ENCODE assay signal across 8 cellular contexts in genomic region chr17:58514795-58515157, GRCh38. TPM values are rescaled to one million over a fixed set of nuclear protein-coding genes. Genes with fewer than 3 reads are reported as not detected.
A peak's percentile ranks its signal among the peaks of the same experiment; 100 is the strongest.
DNase-seq lines count a peak whose midpoint lies in the region; ATAC-seq, FAIRE-seq and TF ChIP-seq lines count a peak whose summit lies in the region.

No MANE protein-coding gene starts in this region.

- no peak for DNase-seq in H1 (ENCODE audit: low read depth in 1 of 2, low spot score in 2 of 2)
- DNase-seq in OCI-M2 (lab: John Stamatoyannopoulos, UW; ENCODE audit: unreplicated experiment): no peak
- no peak for DNase-seq in NCI-H82 (lab: John Stamatoyannopoulos, UW)

- peak overlapping the region in 9 of 11 experiments; percentile 73 to 94 (median 90); a peak in 16 of 22 replicates for H3K27ac ChIP-seq in BLaER1 treated with 17β-estradiol and CSF1 and Interleukin-3, amounts not matched to agents 10 nM and 100 nM
- no peak overlapping the region for H3K27ac ChIP-seq in OCI-LY3 (ENCODE audit: low read length)
- H3K27ac ChIP-seq in H1 (ENCODE audit: low read depth, low read length): no peak overlapping the region; the same call in 1 of the 2 replicates

- H3K79me2 ChIP-seq in OCI-LY3 (ENCODE audit: low read length) (peaks cover 51% of the 10 kb centered on the region), H1 (ENCODE audit: control insufficient read depth in 1 of 2, insufficient read depth in 2 of 2, low read length in 2 of 2) (peaks cover 0 to 26% of the 10 kb centered on the region in 2 experiments; a peak in 2 of 4 replicates)

- no peak overlapping the region for H2BK120ac ChIP-seq in H1 (replicated peaks; ENCODE audit: low read depth, low read length)

- peaks cover 4% of the 10 kb centered on the region for H3K79me1 ChIP-seq in H1 (ENCODE audit: low read depth, low read length)

- H3K56ac ChIP-seq in H1 (replicated peaks; ENCODE audit: insufficient read length, low read depth, low read length): no peak overlapping the region

- H3K23me2 ChIP-seq in H1 (ENCODE audit: low read depth, low read length): peaks cover 15% of the 10 kb centered on the region

- WGBS in H1 (ENCODE audit: extremely low coverage in 1 of 2, insufficient coverage in 1 of 2, insufficient read length in 1 of 2, insufficient replicate concordance in 2 of 2, low coverage in 1 of 2, low lambda C conversion rate in 2 of 2, missing lambda C conversion rate in 1 of 2), 2 experiments: 15% methylated on average over 8 of the region's 11 CpGs; no CpG with 5 or more reads in 1 of the 2 experiments

- no peak overlapping the region for H3K14ac ChIP-seq in H1 (ENCODE audit: insufficient read length)

- TF ChIP-seq POLR2A in H1 (IDR thresholded peaks at IDR 0.05; ENCODE audit: control extremely low read depth in 1 of 2, low read depth in 2 of 2, low read length in 2 of 2): no peak

- H4K8ac ChIP-seq in H1 (ENCODE audit: extremely low read depth, insufficient read depth, low read length): no peak overlapping the region

- H2BK20ac ChIP-seq in H1 (ENCODE audit: low read length): no peak overlapping the region

- no peaks in the 10 kb centered on the region for H3K9me3 ChIP-seq in BLaER1 treated with 17β-estradiol and CSF1 and Interleukin-3, amounts not matched to agents 10 nM and 100 nM (replicated peaks in 1 of 11)
- no peaks in the 10 kb centered on the region for H3K9me3 ChIP-seq in OCI-LY3 (ENCODE audit: insufficient read depth, low read length)
- H3K9me3 ChIP-seq in H1 (ENCODE audit: insufficient read depth in 2 of 2, low read depth in 1 of 2, low read length in 1 of 2): no peaks in the 10 kb centered on the region
- H3K9me3 ChIP-seq in neuron (ENCODE audit: low read length): no peaks in the 10 kb centered on the region

- H2BK5ac ChIP-seq in H1 (ENCODE audit: low read depth, low read length): peak overlapping the region; percentile 88; the same call in 1 of the 2 replicates

- peak overlapping the region; percentile 79 to 95 (median 91); a peak in 20 of 22 replicates for H3K9ac ChIP-seq in BLaER1 treated with 17β-estradiol and CSF1 and Interleukin-3, amounts not matched to agents 10 nM and 100 nM
- H3K9ac ChIP-seq in OCI-LY3 (ENCODE audit: low read length) (0 out of 2 replicates have a peak overlapping the region, but pooled peaks have one; percentile 34), H1 (replicated peaks in 1 of 4; ENCODE audit: extremely low read depth in 1 of 4, low read depth in 3 of 4, low read length in 3 of 4) (peak overlapping the region in 2 of 4 experiments; percentile 0 to 58; a peak in 1 of 7 replicates)

- H3K4ac ChIP-seq in H1 (replicated peaks; ENCODE audit: insufficient read length, low read depth, low read length): no peak overlapping the region

- TF ChIP-seq CTCF in OCI-LY3 (IDR thresholded peaks at IDR 0.05; ENCODE audit: low read depth, low read length): no peak
- no peak for TF ChIP-seq CTCF in H1 (IDR thresholded peaks at IDR 0.05; ENCODE audit: control extremely low read depth in 1 of 3, insufficient read depth in 1 of 3, low read depth in 1 of 3, low read length in 3 of 3)

- no peaks in the 10 kb centered on the region for H3K27me3 ChIP-seq in BLaER1 treated with 17β-estradiol and CSF1 and Interleukin-3, amounts not matched to agents 10 nM and 100 nM
- H3K27me3 ChIP-seq in OCI-LY3 (ENCODE audit: low read depth, low read length): no peaks in the 10 kb centered on the region
- H3K27me3 ChIP-seq in H1 (replicated peaks in 1 of 4; ENCODE audit: control insufficient read depth in 3 of 4, extremely low read depth in 1 of 4, insufficient read depth in 3 of 4, low read length in 3 of 4): no peaks in the 10 kb centered on the region
- H3K27me3 ChIP-seq in neuron (ENCODE audit: insufficient read depth, low read length): no peaks in the 10 kb centered on the region

- peak overlapping the region; percentile 32 for H4K5ac ChIP-seq in H1 (ENCODE audit: insufficient read length, low read depth, low read length)

- peak overlapping the region; percentile 8 for H4K91ac ChIP-seq in H1 (replicated peaks; ENCODE audit: insufficient read length, low read length)

- no peak overlapping the region for H2AFZ ChIP-seq in OCI-LY3 (ENCODE audit: low read depth, low read length)
- no peak overlapping the region for H2AFZ ChIP-seq in H1 (ENCODE audit: low read length)
- no peak overlapping the region for H2AFZ ChIP-seq in neuron (ENCODE audit: low read depth, low read length)

- CTCF ChIA-PET in H1 (lab: Charles Lee; ENCODE audit: partially characterized antibody): interaction anchor here (0.6 to 1.1 kb wide), 3 partner anchors 56 to 315 kb away, joined by 3 to 4 read pairs (median 3); no protein-coding TSS in a partner anchor

- H2BK12ac ChIP-seq in H1 (ENCODE audit: low read depth, low read length): 0 out of 2 replicates have a peak overlapping the region, but pooled peaks have one; percentile 68

- peaks cover 28 to 32% (median 31%) of the 10 kb centered on the region in 11 experiments for H3K36me3 ChIP-seq in BLaER1 treated with 17β-estradiol and CSF1 and Interleukin-3, amounts not matched to agents 10 nM and 100 nM
- H3K36me3 ChIP-seq in OCI-LY3 (replicated peaks; ENCODE audit: low read depth, low read length) (peaks cover 38% of the 10 kb centered on the region), H1 (ENCODE audit: control insufficient read depth in 2 of 4, insufficient read depth in 4 of 4, low read length in 3 of 4) (peaks cover 14 to 26% (median 22%) of the 10 kb centered on the region in 4 experiments; a peak in 7 of 8 replicates), neuron (ENCODE audit: insufficient read depth, low read length) (peaks cover 31% of the 10 kb centered on the region)

- H2AK5ac ChIP-seq in H1 (ENCODE audit: low read depth, low read length): no peak overlapping the region

- peak overlapping the region; percentile 74 to 97 (median 92) for H3K4me3 ChIP-seq in BLaER1 treated with 17β-estradiol and CSF1 and Interleukin-3, amounts not matched to agents 10 nM and 100 nM
- H3K4me3 ChIP-seq in OCI-LY3 (ENCODE audit: low read length) (peak overlapping the region; percentile 100), H1 (ENCODE audit: extremely low read depth in 1 of 4, insufficient read depth in 2 of 4, low read depth in 3 of 4, low read length in 4 of 4) (peak overlapping the region; percentile 29 to 88 (median 66)), neuron (ENCODE audit: low read length) (peak overlapping the region; percentile 73)

- POLR2A ChIA-PET in H1 (lab: Charles Lee; ENCODE audit: partially characterized antibody): interaction anchor here (0.5 to 2.9 kb wide), 25 partner anchors 9 to 1178 kb away, joined by 3 to 25 read pairs (median 4); partner anchors contain the start of genes HSF5, MKS1 and SUPT4H1

- H3K18ac ChIP-seq in H1 (ENCODE audit: extremely low read depth, low read length): peak overlapping the region; percentile 90

- no peak overlapping the region for H3K23ac ChIP-seq in H1 (ENCODE audit: insufficient read length)

- H3K4me1 ChIP-seq in BLaER1 treated with 17β-estradiol and CSF1 and Interleukin-3, amounts not matched to agents 10 nM and 100 nM: peaks cover 42 to 74% (median 55%) of the 10 kb centered on the region in 10 experiments
- peaks cover 47% of the 10 kb centered on the region for H3K4me1 ChIP-seq in OCI-LY3 (ENCODE audit: low read length)
- H3K4me1 ChIP-seq in H1 (replicated peaks in 1 of 4; ENCODE audit: control insufficient read depth in 3 of 4, insufficient read depth in 4 of 4, low read length in 3 of 4): peaks cover 0 to 18% (median 5%) of the 10 kb centered on the region in 4 experiments; a peak in 5 of 7 replicates
- H3K4me1 ChIP-seq in neuron (ENCODE audit: insufficient read depth, low read length): peaks cover 27% of the 10 kb centered on the region

- ATAC-seq in HG03565 (IDR thresholded peaks at IDR 0.05; ENCODE audit: unreplicated experiment) (no peak), GM21381 (IDR thresholded peaks at IDR 0.05; ENCODE audit: unreplicated experiment) (no peak)

- no peak for TF ChIP-seq EP300 in H1 (IDR thresholded peaks at IDR 0.05; ENCODE audit: borderline replicate concordance in 1 of 2, low read depth in 2 of 2, low read length in 2 of 2)

- FAIRE-seq in H1 (lab: Jason Lieb, UNC): no peak

- peak overlapping the region; percentile 91 to 99 (median 96) for H3K4me2 ChIP-seq in BLaER1 treated with 17β-estradiol and CSF1 and Interleukin-3, amounts not matched to agents 10 nM and 100 nM
- H3K4me2 ChIP-seq in OCI-LY3 (ENCODE audit: low read length) (peak overlapping the region; percentile 99), H1 (ENCODE audit: insufficient read depth in 1 of 2, low read depth in 2 of 2, low read length in 2 of 2) (peak overlapping the region; percentile 52 to 69)

- H2BK15ac ChIP-seq in H1 (ENCODE audit: low read length): no peak overlapping the region

- H4K20me1 ChIP-seq in BLaER1 treated with 17β-estradiol and CSF1 and Interleukin-3, amounts not matched to agents 10 nM and 100 nM: peaks cover 0 to 20% (median 14%) of the 10 kb centered on the region in 11 experiments; a peak in 12 of 22 replicates
- H4K20me1 ChIP-seq in OCI-LY3 (ENCODE audit: insufficient read depth, low read length): peaks cover 11% of the 10 kb centered on the region
- peaks cover 2% of the 10 kb centered on the region in 2 experiments for H4K20me1 ChIP-seq in H1 (replicated peaks in 1 of 2; ENCODE audit: control insufficient read depth in 1 of 2, insufficient read depth in 2 of 2, low read length in 2 of 2)

- no peak for TF ChIP-seq RAD21 in H1 (IDR thresholded peaks at IDR 0.05 in 1 of 2, conservative IDR thresholded peaks at IDR 0.05 in 1 of 2; ENCODE audit: low read depth in 2 of 2, low read length in 2 of 2)

RNA-seq across cellular contexts. Expression of gene MTMR4, which starts 0.3 kb away (rescaled TPM):
- total RNA-seq in H1 (2021; fragmentation: NEBNext Ultra II Directional; extraction: Animal tissue kit (Norgen Biotek cat#: 25700)): 33.4 and 39.2 TPM in 2 replicates
- polyA plus RNA-seq in H1 (2011; rRNA removed): 15.9 and 17.7 TPM in 2 replicates
- polyA plus RNA-seq in H1 (2011; cell fraction: cytosol; rRNA removed): 27.1 TPM
- polyA plus RNA-seq in H1 (2011; cell fraction: nucleus; rRNA removed): 54.2 TPM
- polyA plus RNA-seq in H1 (2012, experiment 1 of 2): 17.8 to 25.9 TPM (median 22.8 TPM) in 4 replicates
- polyA plus RNA-seq in H1 (2012, experiment 2 of 2): 8.3 TPM
- 11.7 TPM for polyA plus RNA-seq in H1 (2013, experiment 1 of 2)
- polyA plus RNA-seq in H1 (2013, experiment 2 of 2): 10.6 TPM
- 149 and 157 TPM in 2 replicates for polyA minus RNA-seq in H1 (2011; rRNA and poly(A)+ RNA removed)
- polyA minus RNA-seq in H1 (2011; cell fraction: cytosol; rRNA and poly(A)+ RNA removed): 35.4 TPM
- 40.5 TPM for polyA minus RNA-seq in H1 (2011; cell fraction: nucleus; rRNA and poly(A)+ RNA removed)

RNA-seq across cellular contexts. Expression of gene HSF5, which starts 26.6 kb away (rescaled TPM):
- not detected in 2 replicates for total RNA-seq in H1 (2021; fragmentation: NEBNext Ultra II Directional; extraction: Animal tissue kit (Norgen Biotek cat#: 25700))
- polyA plus RNA-seq in H1 (2011; rRNA removed): 0.02 TPM in 1 of 2 replicates, not detected in the other
- 0.03 TPM for polyA plus RNA-seq in H1 (2011; cell fraction: cytosol; rRNA removed)
- not detected for polyA plus RNA-seq in H1 (2011; cell fraction: nucleus; rRNA removed)
- not detected in 4 replicates for polyA plus RNA-seq in H1 (2012, experiment 1 of 2)
- polyA plus RNA-seq in H1 (2012, experiment 2 of 2): not detected
- 0.02 TPM for polyA plus RNA-seq in H1 (2013, experiment 1 of 2)
- not detected for polyA plus RNA-seq in H1 (2013, experiment 2 of 2)
- 0.05 TPM in 1 of 2 replicates, not detected in the other for polyA minus RNA-seq in H1 (2011; rRNA and poly(A)+ RNA removed)
- polyA minus RNA-seq in H1 (2011; cell fraction: cytosol; rRNA and poly(A)+ RNA removed): not detected
- 0.20 TPM for polyA minus RNA-seq in H1 (2011; cell fraction: nucleus; rRNA and poly(A)+ RNA removed)

Comparison
In these comparisons a context has a peak if more than half of its experiments do, and no peak if none do; other contexts are left out.
1. H3K27ac ChIP-seq: peak in BLaER1 treated with 17β-estradiol and CSF1 and Interleukin-3, amounts not matched to agents 10 nM and 100 nM (9 of 11); none in OCI-LY3 (single experiment) and H1 (single experiment).
2. Peak in every context shown above with its lines, with median percentiles within 50 percentile points of each other: H3K4me2 ChIP-seq and H3K4me3 ChIP-seq.